Comparison of ENCODE assay signal across 16 cellular contexts in genomic region chr10:8986975-8987374, GRCh38.
DNase-seq lines count a peak whose midpoint lies in the region; ATAC-seq and TF ChIP-seq lines count a peak whose summit lies in the region.
"Had no signal": no experiment of that assay in that cellular context is flagged by ENCODE, and none has a peak within 500 bp of the region (broad histone marks: within the 10 kb centered on the region; RNA-seq: fewer than 3 reads in every experiment).

No MANE protein-coding gene starts in this region.

- no peak overlapping the region for H3K4me3 Mint-ChIP-seq in activated CD8-positive, alpha-beta T cell treated with anti-CD3 and anti-CD28 coated beads for 36 hours
- no peak overlapping the region for H3K4me3 Mint-ChIP-seq in activated CD8-positive, alpha-beta T cell treated with anti-CD3 and anti-CD28 coated beads, Interleukin-2, amount 10 ng/mL, durations not matched to agents 7 days and 5 days
- no peak overlapping the region for H3K4me3 Mint-ChIP-seq in activated naive CD8-positive, alpha-beta T cell
- no peak overlapping the region for H3K4me3 Mint-ChIP-seq in activated naive CD8-positive, alpha-beta T cell treated with anti-CD3 and anti-CD28 coated beads for 36 hours
- H3K4me3 Mint-ChIP-seq: CD4-positive, alpha-beta memory T cell had no signal

- ATAC-seq in activated CD8-positive, alpha-beta T cell treated with anti-CD3 and anti-CD28 coated beads for 36 hours: no peak
- ATAC-seq in activated CD8-positive, alpha-beta T cell treated with anti-CD3 and anti-CD28 coated beads, Interleukin-2, amount 10 ng/mL, durations not matched to agents 7 days and 5 days: no peak
- no peak for ATAC-seq in left colon

- H3K27me3 Mint-ChIP-seq in activated CD8-positive, alpha-beta T cell treated with anti-CD3 and anti-CD28 coated beads for 36 hours: no peaks in the 10 kb centered on the region
- H3K27me3 Mint-ChIP-seq in activated CD8-positive, alpha-beta T cell treated with anti-CD3 and anti-CD28 coated beads, Interleukin-2, amount 10 ng/mL, durations not matched to agents 7 days and 5 days (ENCODE audit: low read depth): no peaks in the 10 kb centered on the region
- no peaks in the 10 kb centered on the region for H3K27me3 Mint-ChIP-seq in activated naive CD8-positive, alpha-beta T cell
- no peaks in the 10 kb centered on the region for H3K27me3 Mint-ChIP-seq in activated naive CD8-positive, alpha-beta T cell treated with anti-CD3 and anti-CD28 coated beads for 36 hours
- H3K27me3 Mint-ChIP-seq: CD4-positive, alpha-beta memory T cell had no signal

- TF ChIP-seq CTCF in activated CD8-positive, alpha-beta T cell treated with anti-CD3 and anti-CD28 coated beads for 36 hours (IDR thresholded peaks at IDR 0.05): no peak

- POLR2A ChIA-PET in activated CD8-positive, alpha-beta T cell treated with anti-CD3 and anti-CD28 coated beads for 36 hours (lab: Charles Lee): no interaction called here
- POLR2A ChIA-PET in activated CD8-positive, alpha-beta T cell treated with anti-CD3 and anti-CD28 coated beads, Interleukin-2, amount 10 ng/mL, durations not matched to agents 7 days and 5 days (lab: Charles Lee): no interaction called here
- POLR2A ChIA-PET in HEK293T (lab: Yijun Ruan, JAX): no interaction called here

- intact Hi-C loops in activated CD8-positive, alpha-beta T cell treated with anti-CD3 and anti-CD28 coated beads for 36 hours (cut with micrococcal nuclease): no loop called here
- intact Hi-C loops in left colon (cut with DNase I, micrococcal nuclease): no loop called here

- H3K36me3 Mint-ChIP-seq in activated CD8-positive, alpha-beta T cell treated with anti-CD3 and anti-CD28 coated beads for 36 hours (ENCODE audit: low read depth): peaks cover 26% of the 10 kb centered on the region
- H3K36me3 Mint-ChIP-seq in activated CD8-positive, alpha-beta T cell treated with anti-CD3 and anti-CD28 coated beads, Interleukin-2, amount 10 ng/mL, durations not matched to agents 7 days and 5 days (ENCODE audit: low read depth): peaks cover 4% of the 10 kb centered on the region
- no peaks in the 10 kb centered on the region for H3K36me3 Mint-ChIP-seq in activated naive CD8-positive, alpha-beta T cell
- peaks cover 4% of the 10 kb centered on the region for H3K36me3 Mint-ChIP-seq in activated naive CD8-positive, alpha-beta T cell treated with anti-CD3 and anti-CD28 coated beads for 36 hours
- H3K36me3 Mint-ChIP-seq: CD4-positive, alpha-beta memory T cell had no signal

- H3K9me3 Mint-ChIP-seq in activated CD8-positive, alpha-beta T cell treated with anti-CD3 and anti-CD28 coated beads for 36 hours: peaks cover 3% of the 10 kb centered on the region
- H3K9me3 Mint-ChIP-seq in activated CD8-positive, alpha-beta T cell treated with anti-CD3 and anti-CD28 coated beads, Interleukin-2, amount 10 ng/mL, durations not matched to agents 7 days and 5 days (ENCODE audit: insufficient read depth): peaks cover 8% of the 10 kb centered on the region
- no peaks in the 10 kb centered on the region for H3K9me3 Mint-ChIP-seq in activated naive CD8-positive, alpha-beta T cell (ENCODE audit: low read depth)
- peaks cover 2% of the 10 kb centered on the region for H3K9me3 Mint-ChIP-seq in activated naive CD8-positive, alpha-beta T cell treated with anti-CD3 and anti-CD28 coated beads for 36 hours

- peak overlapping the region; percentile 38 for H3K27ac Mint-ChIP-seq in activated CD8-positive, alpha-beta T cell treated with anti-CD3 and anti-CD28 coated beads for 36 hours
- H3K27ac Mint-ChIP-seq in activated CD8-positive, alpha-beta T cell treated with anti-CD3 and anti-CD28 coated beads, Interleukin-2, amount 10 ng/mL, durations not matched to agents 7 days and 5 days: no peak overlapping the region
- H3K27ac Mint-ChIP-seq in activated naive CD8-positive, alpha-beta T cell: peak overlapping the region; percentile 51
- no peak overlapping the region for H3K27ac Mint-ChIP-seq in activated naive CD8-positive, alpha-beta T cell treated with anti-CD3 and anti-CD28 coated beads for 36 hours
- H3K27ac Mint-ChIP-seq: CD4-positive, alpha-beta memory T cell had no signal

- DNase-seq in activated CD8-positive, alpha-beta T cell treated with anti-CD3 and anti-CD28 coated beads for 36 hours: no peak
- DNase-seq in activated CD8-positive, alpha-beta T cell treated with anti-CD3 and anti-CD28 coated beads, Interleukin-2, amount 10 ng/mL, durations not matched to agents 7 days and 5 days: no peak
- DNase-seq in activated naive CD8-positive, alpha-beta T cell treated with anti-CD3 and anti-CD28 coated beads for 36 hours: no peak
- DNase-seq in HEK293T (ENCODE audit: extremely low spot score): peak; percentile 6
- DNase-seq in left kidney (ENCODE audit: low read depth, low spot score): peak; percentile 37
- DNase-seq in NCI-H146 treated with DMSO at 0.1 percent for 48 hours (lab: John Stamatoyannopoulos, UW; ENCODE audit: unreplicated experiment): no peak
- DNase-seq in left colon: no peak
- DNase-seq: C1 segment of cervical spinal cord; Calu3; CD4-positive, alpha-beta memory T cell; COR-L47; DMS53; DMS79 treated with DMSO at 0.1 percent for 48 hours; GF-D8; GOT3 had no signal

- H3K4me1 Mint-ChIP-seq in activated CD8-positive, alpha-beta T cell treated with anti-CD3 and anti-CD28 coated beads for 36 hours (ENCODE audit: low read depth): peaks cover 25% of the 10 kb centered on the region
- peaks cover 8% of the 10 kb centered on the region for H3K4me1 Mint-ChIP-seq in activated CD8-positive, alpha-beta T cell treated with anti-CD3 and anti-CD28 coated beads, Interleukin-2, amount 10 ng/mL, durations not matched to agents 7 days and 5 days (ENCODE audit: low read depth)
- peaks cover 39% of the 10 kb centered on the region for H3K4me1 Mint-ChIP-seq in activated naive CD8-positive, alpha-beta T cell (ENCODE audit: low read depth)
- H3K4me1 Mint-ChIP-seq in activated naive CD8-positive, alpha-beta T cell treated with anti-CD3 and anti-CD28 coated beads for 36 hours: peaks cover 21% of the 10 kb centered on the region

- CTCF ChIA-PET in activated CD8-positive, alpha-beta T cell treated with anti-CD3 and anti-CD28 coated beads for 36 hours (lab: Charles Lee): no interaction called here
- CTCF ChIA-PET in activated CD8-positive, alpha-beta T cell treated with anti-CD3 and anti-CD28 coated beads, Interleukin-2, amount 10 ng/mL, durations not matched to agents 7 days and 5 days (lab: Charles Lee): no interaction called here
- CTCF ChIA-PET in HEK293T (lab: Yijun Ruan, JAX): no interaction called here

TF ChIP-seq in HEK293T, 16 proteins besides CTCF, POLR2A, EP300 and RAD21:
- TF ChIP-seq FOXA1 (IDR thresholded peaks at IDR 0.05) (no peak), ZNF384 (IDR thresholded peaks at IDR 0.05) (no peak), SP1 (IDR thresholded peaks at IDR 0.05) (no peak), HDGF (IDR thresholded peaks at IDR 0.05; ENCODE audit: borderline replicate concordance) (no peak), L3MBTL2 (conservative IDR thresholded peaks at IDR 0.05) (no peak), LEF1 (IDR thresholded peaks at IDR 0.05; ENCODE audit: borderline replicate concordance) (no peak), ELF4 (IDR thresholded peaks at IDR 0.05) (no peak), ARNT (IDR thresholded peaks at IDR 0.05) (no peak), BHLHE40 (IDR thresholded peaks at IDR 0.05; ENCODE audit: borderline replicate concordance) (no peak)

Comparison
In these comparisons a context has a peak if more than half of its experiments do, and no peak if none do; other contexts are left out.
1. H3K27ac Mint-ChIP-seq: peak in activated CD8-positive, alpha-beta T cell treated with anti-CD3 and anti-CD28 coated beads for 36 hours (single experiment) and activated naive CD8-positive, alpha-beta T cell (single experiment); none in activated CD8-positive, alpha-beta T cell treated with anti-CD3 and anti-CD28 coated beads, Interleukin-2, amount 10 ng/mL, durations not matched to agents 7 days and 5 days (single experiment) and activated naive CD8-positive, alpha-beta T cell treated with anti-CD3 and anti-CD28 coated beads for 36 hours (single experiment).
2. DNase-seq: peak in HEK293T (single experiment) and left kidney (single experiment); none in activated CD8-positive, alpha-beta T cell treated with anti-CD3 and anti-CD28 coated beads for 36 hours (single experiment), activated CD8-positive, alpha-beta T cell treated with anti-CD3 and anti-CD28 coated beads, Interleukin-2, amount 10 ng/mL, durations not matched to agents 7 days and 5 days (single experiment), activated naive CD8-positive, alpha-beta T cell treated with anti-CD3 and anti-CD28 coated beads for 36 hours (single experiment), NCI-H146 treated with DMSO at 0.1 percent for 48 hours (single experiment) and left colon (0 of 2).